28 cellular contexts compared by ENCODE assay signal in genomic region chr4:115841873-115842272, GRCh38.
"Had no signal": no experiment of that assay in that cellular context is flagged by ENCODE, and none has a peak within 500 bp of the region (broad histone marks: within the 10 kb centered on the region; RNA-seq: fewer than 3 reads in every experiment).

No MANE protein-coding gene starts in this region.

- FAIRE-seq: kidney had no signal

- DNase-seq: activated B cell treated with CpG ODN at 0.5 μM for 24 hours; activated CD4-positive, alpha-beta T cell treated with anti-CD3 and anti-CD28 coated beads for 36 hours; activated CD4-positive, alpha-beta T cell treated with anti-CD3 and anti-CD28 coated beads, Interleukin-2, amount 50 U/mL, for 4 hours; activated CD8-positive, alpha-beta memory T cell treated with anti-CD3 and anti-CD28 coated beads for 24 hours; activated CD8-positive, alpha-beta memory T cell treated with anti-CD3 and anti-CD28 coated beads, Interleukin-2, amount 50 U/mL, for 4 hours; activated T-cell treated with anti-CD3 and anti-CD28 coated beads, Interleukin-2, amount 50 U/mL, for 24 hours; adrenal gland; cerebellar nuclear complex; cortex of kidney; endodermal cell; heart right ventricle; kidney; lower lobe of right lung; naive thymus-derived CD4-positive, alpha-beta T cell; posterior cingulate gyrus; right lobe of liver; stimulated activated CD4-positive, alpha-beta T cell treated with anti-CD3 and anti-CD28 coated beads, Interleukin-2, amount 100 ng/mL, for 24 hours; stomach; T-helper 9 cell had no signal

- H3K4me2 ChIP-seq: neural progenitor cell had no signal

- H3K9me3 ChIP-seq: adrenal gland, lower lobe of right lung, right lobe of liver had no signal

- H3K4me1 ChIP-seq: adrenal gland, ascending aorta, heart right ventricle, lower lobe of right lung, stomach, suprapubic skin, tibial nerve had no signal

- H3K27ac ChIP-seq: adrenal gland, ascending aorta, heart right ventricle, lower lobe of right lung, neural progenitor cell, right lobe of liver, skin epidermis, stomach, suprapubic skin, tibial nerve had no signal

- H3K36me3 ChIP-seq: adrenal gland, ascending aorta, heart right ventricle, lower lobe of right lung, neural progenitor cell, right lobe of liver, stomach, suprapubic skin, tibial nerve had no signal

- H3K27me3 ChIP-seq: adrenal gland, ascending aorta, heart right ventricle, neural progenitor cell, right lobe of liver, stomach, suprapubic skin, tibial nerve had no signal

- H3K4me3 ChIP-seq: adrenal gland, ascending aorta, heart right ventricle, lower lobe of right lung, neural progenitor cell, right lobe of liver, skin epidermis, stomach, suprapubic skin, tibial nerve had no signal

- ATAC-seq: activated CD4-positive, alpha-beta T cell treated with anti-CD3 and anti-CD28 coated beads for 36 hours; activated naive CD4-positive, alpha-beta T cell treated with anti-CD3 and anti-CD28 coated beads, Interleukin-2, amount 50 U/mL, for 72 hours; activated T-helper 17 cell treated with anti-CD3 and anti-CD28 coated beads, Interleukin-2, amount 50 U/mL, for 72 hours; heart right ventricle; left lobe of liver; lower lobe of right lung; naive thymus-derived CD4-positive, alpha-beta T cell; right lobe of liver; stimulated activated memory B cell treated with anti-CD40 and anti-IgM and Interleukin-4, amounts not matched to agents 10 μg/mL and 1 μg/mL and 100 μg/mL, for 72 hours had no signal

- H3K9ac ChIP-seq: neural progenitor cell had no signal

- H2AFZ ChIP-seq: neural progenitor cell had no signal
